1 cellular context compared by ENCODE assay signal in the genomic region with DNA sequence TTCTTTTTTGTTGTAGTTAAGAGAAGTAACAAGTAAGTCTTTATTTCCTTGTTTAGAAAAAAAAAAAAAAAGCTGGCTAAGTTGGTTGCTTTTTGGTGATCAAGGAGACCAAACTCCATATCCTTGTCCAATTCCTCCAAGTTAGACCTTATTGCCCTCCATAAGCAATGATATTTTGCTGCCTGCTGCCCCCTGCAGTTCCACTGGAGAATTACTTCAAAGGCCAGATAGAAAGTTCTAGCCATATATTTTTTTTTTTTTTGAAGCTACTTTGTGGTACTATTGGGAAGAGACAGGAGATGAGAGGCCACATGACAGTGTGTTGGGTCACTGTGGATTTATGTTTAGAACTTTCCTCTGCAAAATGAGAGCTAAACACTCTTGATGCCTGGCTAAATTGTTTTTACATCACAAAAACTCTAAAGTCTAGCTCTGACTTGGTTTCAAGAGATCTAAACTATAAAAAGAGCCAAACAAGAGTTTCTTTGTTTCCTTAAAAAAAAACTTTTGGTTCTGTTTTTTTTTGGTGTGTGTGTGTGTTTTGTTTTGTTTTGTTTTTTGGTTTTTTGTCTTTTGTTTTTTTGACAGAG.
TF ChIP-seq lines count a peak whose summit lies in the region.

No MANE protein-coding gene starts in this region.

TF ChIP-seq in WTC11, 78 proteins besides CTCF, POLR2A, EP300 and RAD21 (continued from another document):
- TF ChIP-seq, protein P1, sequence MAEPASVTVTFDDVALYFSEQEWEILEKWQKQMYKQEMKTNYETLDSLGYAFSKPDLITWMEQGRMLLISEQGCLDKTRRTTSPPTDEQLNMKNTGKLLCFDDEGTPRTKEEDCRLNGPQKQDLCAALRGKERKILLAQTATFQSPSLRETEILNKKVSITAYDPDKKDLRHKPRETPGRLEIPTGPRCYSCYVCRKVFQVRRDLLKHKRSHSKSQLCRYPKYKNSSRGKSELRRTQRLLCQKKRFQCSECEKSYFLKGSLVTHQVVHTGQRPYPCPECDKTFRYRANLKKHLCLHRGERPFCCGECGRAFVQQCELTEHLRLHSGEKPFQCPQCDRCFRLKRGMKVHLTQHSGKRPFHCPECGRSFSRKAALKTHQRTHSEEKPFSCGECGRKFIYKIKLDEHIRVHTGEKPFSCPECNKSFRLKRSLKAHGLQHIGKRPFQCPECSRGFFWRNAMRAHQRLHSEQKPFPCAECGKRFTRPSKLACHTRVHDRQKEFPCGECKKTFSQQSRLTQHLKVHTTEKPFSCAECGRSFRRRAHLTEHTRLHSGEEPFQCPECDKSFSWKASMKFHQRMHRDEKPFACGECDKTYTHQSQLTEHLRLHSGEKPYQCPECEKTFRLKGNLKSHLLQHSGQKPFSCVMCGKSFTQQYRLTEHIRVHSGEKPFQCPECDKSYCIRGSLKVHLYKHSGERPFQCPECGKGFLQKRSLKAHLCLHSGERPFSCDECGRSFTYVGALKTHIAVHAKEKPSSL (CRISPR knock-in tag; conservative IDR thresholded peaks at IDR 0.05), result no peak
- TF ChIP-seq ZNF671 (CRISPR knock-in tag; IDR thresholded peaks at IDR 0.05) (no peak), TEAD4 (CRISPR knock-in tag; IDR thresholded peaks at IDR 0.05) (no peak), SP1 (CRISPR knock-in tag; conservative IDR thresholded peaks at IDR 0.05) (no peak), FOXP1 (CRISPR knock-in tag; IDR thresholded peaks at IDR 0.05; ENCODE audit: borderline replicate concordance) (no peak), ZNF263 (CRISPR knock-in tag; IDR thresholded peaks at IDR 0.05; ENCODE audit: low read depth) (no peak), SMAD4 (CRISPR knock-in tag; IDR thresholded peaks at IDR 0.05) (no peak), ATF1 (CRISPR knock-in tag; IDR thresholded peaks at IDR 0.05) (no peak), ZNF138 (CRISPR knock-in tag; conservative IDR thresholded peaks at IDR 0.05) (no peak)
- TF ChIP-seq, protein P2, sequence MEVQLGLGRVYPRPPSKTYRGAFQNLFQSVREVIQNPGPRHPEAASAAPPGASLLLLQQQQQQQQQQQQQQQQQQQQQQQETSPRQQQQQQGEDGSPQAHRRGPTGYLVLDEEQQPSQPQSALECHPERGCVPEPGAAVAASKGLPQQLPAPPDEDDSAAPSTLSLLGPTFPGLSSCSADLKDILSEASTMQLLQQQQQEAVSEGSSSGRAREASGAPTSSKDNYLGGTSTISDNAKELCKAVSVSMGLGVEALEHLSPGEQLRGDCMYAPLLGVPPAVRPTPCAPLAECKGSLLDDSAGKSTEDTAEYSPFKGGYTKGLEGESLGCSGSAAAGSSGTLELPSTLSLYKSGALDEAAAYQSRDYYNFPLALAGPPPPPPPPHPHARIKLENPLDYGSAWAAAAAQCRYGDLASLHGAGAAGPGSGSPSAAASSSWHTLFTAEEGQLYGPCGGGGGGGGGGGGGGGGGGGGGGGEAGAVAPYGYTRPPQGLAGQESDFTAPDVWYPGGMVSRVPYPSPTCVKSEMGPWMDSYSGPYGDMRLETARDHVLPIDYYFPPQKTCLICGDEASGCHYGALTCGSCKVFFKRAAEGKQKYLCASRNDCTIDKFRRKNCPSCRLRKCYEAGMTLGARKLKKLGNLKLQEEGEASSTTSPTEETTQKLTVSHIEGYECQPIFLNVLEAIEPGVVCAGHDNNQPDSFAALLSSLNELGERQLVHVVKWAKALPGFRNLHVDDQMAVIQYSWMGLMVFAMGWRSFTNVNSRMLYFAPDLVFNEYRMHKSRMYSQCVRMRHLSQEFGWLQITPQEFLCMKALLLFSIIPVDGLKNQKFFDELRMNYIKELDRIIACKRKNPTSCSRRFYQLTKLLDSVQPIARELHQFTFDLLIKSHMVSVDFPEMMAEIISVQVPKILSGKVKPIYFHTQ (CRISPR knock-in tag; IDR thresholded peaks at IDR 0.05), result no peak
